Comparison of ENCODE assay signal across 18 cellular contexts in genomic region chr1:177206831-177207230, GRCh38. TPM values are rescaled to one million over a fixed set of nuclear protein-coding genes. Genes with fewer than 3 reads are reported as not detected.
"Had no signal": no experiment of that assay in that cellular context is flagged by ENCODE, and none has a peak within 500 bp of the region (broad histone marks: within the 10 kb centered on the region; RNA-seq: fewer than 3 reads in every experiment).

No MANE protein-coding gene starts in this region.

- H3K4me3 ChIP-seq: lung, suprapubic skin, transverse colon, uterus had no signal

- H3K36me3 ChIP-seq: suprapubic skin, transverse colon, uterus had no signal

- H3K27ac ChIP-seq: suprapubic skin, transverse colon, uterus had no signal

- H3K27me3 ChIP-seq: suprapubic skin, transverse colon, uterus had no signal

- DNase-seq: activated CD4-positive, alpha-beta T cell treated with anti-CD3 and anti-CD28 coated beads, Interleukin-2, amount 10 ng/mL, durations not matched to agents 7 days and 5 days; activated CD8-positive, alpha-beta T cell treated with anti-CD3 and anti-CD28 coated beads, Interleukin-2, amount 10 ng/mL, durations not matched to agents 7 days and 5 days; activated naive CD4-positive, alpha-beta T cell treated with anti-CD3 and anti-CD28 coated beads, Interleukin-2, amount 50 U/mL, for 16 hours; activated T-cell treated with anti-CD3 and anti-CD28 coated beads, Interleukin-2, amount 50 U/mL, for 4 hours; aorta; cortex of kidney; effector CD4-positive, alpha-beta T cell; nephron progenitor cell; occipital lobe; stimulated activated CD4-positive, alpha-beta T cell treated with anti-CD3 and anti-CD28 coated beads, Interleukin-2, amount 100 ng/mL, for 48 hours; stimulated activated naive CD8-positive, alpha-beta T cell treated with anti-CD3 and anti-CD28 coated beads, Interleukin-15, amount 100 ng/mL, for 72 hours; T1000; transverse colon; uterus had no signal

- H3K4me1 ChIP-seq: suprapubic skin, uterus had no signal

- H3K9me3 ChIP-seq: suprapubic skin, transverse colon, uterus had no signal

RNA-seq across cellular contexts. Expression of gene BRINP2, which starts 36.1 kb away (rescaled TPM):
- total RNA-seq: activated CD4-positive, alpha-beta T cell treated with anti-CD3 and anti-CD28 coated beads, Interleukin-2, amount 10 ng/mL, durations not matched to agents 7 days and 5 days; activated CD8-positive, alpha-beta T cell treated with anti-CD3 and anti-CD28 coated beads, Interleukin-2, amount 10 ng/mL, durations not matched to agents 7 days and 5 days; activated T-cell treated with anti-CD3 and anti-CD28 coated beads, Interleukin-2, amount 50 U/mL, for 4 hours; aorta; glomerular endothelial cell; transverse colon had no signal

RNA-seq across cellular contexts. Expression of gene ASTN1, which starts 42.3 kb away (rescaled TPM):
- total RNA-seq: activated CD4-positive, alpha-beta T cell treated with anti-CD3 and anti-CD28 coated beads, Interleukin-2, amount 10 ng/mL, durations not matched to agents 7 days and 5 days; activated CD8-positive, alpha-beta T cell treated with anti-CD3 and anti-CD28 coated beads, Interleukin-2, amount 10 ng/mL, durations not matched to agents 7 days and 5 days; activated T-cell treated with anti-CD3 and anti-CD28 coated beads, Interleukin-2, amount 50 U/mL, for 4 hours; glomerular endothelial cell; T-helper 1 cell treated with Interleukin-12 subunit alpha and Interleukin-12 subunit beta and Interleukin-4 antibody, amounts not matched to agents 30 ng/mL and 1 ng/mL, for 36 hours had no signal
